Comparison of ENCODE assay signal across 14 cellular contexts in the genomic region with DNA sequence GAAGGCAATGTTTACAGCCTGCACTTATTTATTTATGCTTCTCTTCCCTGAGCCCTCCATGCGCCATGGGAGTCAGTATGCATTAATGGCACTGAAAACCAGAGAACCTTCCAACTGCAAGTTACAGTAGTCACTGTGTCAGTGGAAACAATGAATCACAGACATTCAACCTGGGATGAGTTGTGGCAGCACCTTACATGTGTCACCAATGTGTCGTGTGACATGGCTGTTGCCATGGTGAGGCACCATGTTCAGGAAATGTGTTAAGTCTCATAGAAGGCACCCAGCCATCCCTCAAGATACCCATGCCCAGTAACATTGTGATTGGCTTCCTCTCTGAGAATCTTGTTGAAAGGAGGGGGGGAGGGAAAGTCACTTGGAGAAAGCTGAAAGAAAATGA.
DNase-seq lines count a peak whose midpoint lies in the region; ATAC-seq and TF ChIP-seq lines count a peak whose summit lies in the region.
"Had no signal": no experiment of that assay in that cellular context is flagged by ENCODE, and none has a peak within 500 bp of the region (broad histone marks: within the 10 kb centered on the region; RNA-seq: fewer than 3 reads in every experiment).

No MANE protein-coding gene starts in this region.

- no peak for TF ChIP-seq POLR2A in esophagus squamous epithelium (IDR thresholded peaks at IDR 0.05)

- intact Hi-C loops in mucosa of descending colon (cut with DNase I, micrococcal nuclease) (no loop called here), esophagus squamous epithelium (cut with DNase I) (no loop called here)

- H3K9me3 ChIP-seq in mucosa of descending colon, result no peaks in the 10 kb centered on the region
- peaks cover 0 to 3% (median 0%) of the 10 kb centered on the region in 3 donors for H3K9me3 ChIP-seq in esophagus squamous epithelium
- H3K9me3 ChIP-seq: SJSA1, testis had no signal

- peaks cover 6% of the 10 kb centered on the region for H3K36me3 Mint-ChIP-seq in stimulated activated effector memory CD8-positive, alpha-beta T cell treated with anti-CD3 and anti-CD28 coated beads, Interleukin-12 subunit alpha, Interleukin-12 subunit beta, amount 100 ng/mL, for 72 hours
- H3K36me3 Mint-ChIP-seq in WTC11 (peaks cover 23% of the 10 kb centered on the region), mesothelial cell of epicardium (peaks cover 24% of the 10 kb centered on the region)

- H3K27me3 Mint-ChIP-seq in WTC11 (ENCODE audit: low read depth), result no peaks in the 10 kb centered on the region; the same call in 1 of the 2 replicates
- H3K27me3 Mint-ChIP-seq in mesothelial cell of epicardium (ENCODE audit: low read depth), result no peaks in the 10 kb centered on the region

- no peak overlapping the region for H3K4me3 ChIP-seq in mucosa of descending colon
- H3K4me3 ChIP-seq in esophagus squamous epithelium, result no peak overlapping the region
- H3K4me3 ChIP-seq: cardiac muscle cell, hepatocyte, SJSA1, testis had no signal

- DNase-seq in activated CD4-positive, CD25-positive, alpha-beta regulatory T cell treated with anti-CD3 and anti-CD28 coated beads, Interleukin-2, amount 50 U/mL, for 16 hours (ENCODE audit: low read depth, low spot score), result peak; percentile 44
- peak; percentile 58 for DNase-seq in activated T-helper 9 cell treated with anti-CD3 and anti-CD28 coated beads, Interleukin-2, amount 50 U/mL, for 16 hours (ENCODE audit: low read depth)
- no peak for DNase-seq in mucosa of descending colon
- peak in 1 of 2 donors; percentile 65 for DNase-seq in stimulated activated effector memory CD8-positive, alpha-beta T cell treated with anti-CD3 and anti-CD28 coated beads, Interleukin-12 subunit alpha, Interleukin-12 subunit beta, amount 100 ng/mL, for 72 hours (ENCODE audit: low spot score in 2 of 2)
- DNase-seq in GF-D8 (lab: John Stamatoyannopoulos, UW), result no peak
- no peak for DNase-seq in esophagus squamous epithelium (lab: John Stamatoyannopoulos, UW)
- no peak for DNase-seq in WTC11 (ENCODE audit: low spot score)
- no peak for DNase-seq in mesothelial cell of epicardium (ENCODE audit: low spot score in 2 of 2, unreplicated experiment in 2 of 2)
- DNase-seq: NCI-H146, nephron progenitor cell, testis had no signal

- H3K4me1 Mint-ChIP-seq in stimulated activated effector memory CD8-positive, alpha-beta T cell treated with anti-CD3 and anti-CD28 coated beads, Interleukin-12 subunit alpha, Interleukin-12 subunit beta, amount 100 ng/mL, for 72 hours, result peaks cover 23% of the 10 kb centered on the region
- peaks cover 32% of the 10 kb centered on the region for H3K4me1 Mint-ChIP-seq in WTC11
- H3K4me1 Mint-ChIP-seq in mesothelial cell of epicardium, result peaks cover 4% of the 10 kb centered on the region
- H3K4me1 Mint-ChIP-seq: nephron progenitor cell had no signal

- H3K27ac Mint-ChIP-seq in stimulated activated effector memory CD8-positive, alpha-beta T cell treated with anti-CD3 and anti-CD28 coated beads, Interleukin-12 subunit alpha, Interleukin-12 subunit beta, amount 100 ng/mL, for 72 hours, result peak overlapping the region; percentile 89
- H3K27ac Mint-ChIP-seq in WTC11 (no peak overlapping the region), mesothelial cell of epicardium (no peak overlapping the region)
- H3K27ac Mint-ChIP-seq: nephron progenitor cell had no signal

- 43 to 66% methylated on average over 2 of the region's 2 CpGs for WGBS in esophagus squamous epithelium, 2 donors

- H3K27ac ChIP-seq in esophagus squamous epithelium, result no peak overlapping the region
- H3K27ac ChIP-seq: cardiac muscle cell, hepatocyte, SJSA1, testis had no signal

- no peak overlapping the region for H3K4me3 Mint-ChIP-seq in stimulated activated effector memory CD8-positive, alpha-beta T cell treated with anti-CD3 and anti-CD28 coated beads, Interleukin-12 subunit alpha, Interleukin-12 subunit beta, amount 100 ng/mL, for 72 hours
- no peak overlapping the region for H3K4me3 Mint-ChIP-seq in WTC11
- H3K4me3 Mint-ChIP-seq in mesothelial cell of epicardium, result no peak overlapping the region
- H3K4me3 Mint-ChIP-seq: nephron progenitor cell had no signal

- TF ChIP-seq CTCF in mucosa of descending colon (IDR thresholded peaks at IDR 0.05) (no peak), esophagus squamous epithelium (IDR thresholded peaks at IDR 0.05) (no peak), WTC11 (IDR thresholded peaks at IDR 0.05) (no peak), mesothelial cell of epicardium (IDR thresholded peaks at IDR 0.05; ENCODE audit: unreplicated experiment) (no peak)

- H3K9me3 Mint-ChIP-seq in stimulated activated effector memory CD8-positive, alpha-beta T cell treated with anti-CD3 and anti-CD28 coated beads, Interleukin-12 subunit alpha, Interleukin-12 subunit beta, amount 100 ng/mL, for 72 hours, result no peaks in the 10 kb centered on the region
- H3K9me3 Mint-ChIP-seq in WTC11 (peaks cover 34% of the 10 kb centered on the region), mesothelial cell of epicardium (peaks cover 15% of the 10 kb centered on the region)

- CTCF ChIA-PET in WTC11 (lab: Charles Lee), result no interaction called here

- H3K27me3 ChIP-seq in esophagus squamous epithelium, result no peaks in the 10 kb centered on the region
- H3K27me3 ChIP-seq: cardiac muscle cell, hepatocyte, SJSA1, testis had no signal

- no peaks in the 10 kb centered on the region for H3K36me3 ChIP-seq in mucosa of descending colon (ENCODE audit: low read depth)
- no peaks in the 10 kb centered on the region for H3K36me3 ChIP-seq in esophagus squamous epithelium
- H3K36me3 ChIP-seq: cardiac muscle cell, SJSA1 had no signal

- H3K4me1 ChIP-seq in mucosa of descending colon (ENCODE audit: low read depth) (no peaks in the 10 kb centered on the region), esophagus squamous epithelium (peaks cover 0 to 21% (median 0%) of the 10 kb centered on the region in 3 donors)
- H3K4me1 ChIP-seq: SJSA1, testis had no signal

- POLR2A ChIA-PET in WTC11 (lab: Charles Lee), result no interaction called here

- ATAC-seq in mucosa of descending colon, result peak; percentile 35
- ATAC-seq in stimulated activated effector memory CD8-positive, alpha-beta T cell treated with anti-CD3 and anti-CD28 coated beads, Interleukin-12 subunit alpha, Interleukin-12 subunit beta, amount 100 ng/mL, for 72 hours, result peak; percentile 100
- ATAC-seq in WTC11, result no peak

TF ChIP-seq in WTC11, 78 proteins besides CTCF, POLR2A, EP300 and RAD21:
- TF ChIP-seq ESRRA (CRISPR knock-in tag; IDR thresholded peaks at IDR 0.05; ENCODE audit: borderline replicate concordance) (no peak), FOXP1 (CRISPR knock-in tag; IDR thresholded peaks at IDR 0.05; ENCODE audit: borderline replicate concordance) (no peak), TP53 (CRISPR knock-in tag; IDR thresholded peaks at IDR 0.05) (no peak)
- TF ChIP-seq, protein P1, sequence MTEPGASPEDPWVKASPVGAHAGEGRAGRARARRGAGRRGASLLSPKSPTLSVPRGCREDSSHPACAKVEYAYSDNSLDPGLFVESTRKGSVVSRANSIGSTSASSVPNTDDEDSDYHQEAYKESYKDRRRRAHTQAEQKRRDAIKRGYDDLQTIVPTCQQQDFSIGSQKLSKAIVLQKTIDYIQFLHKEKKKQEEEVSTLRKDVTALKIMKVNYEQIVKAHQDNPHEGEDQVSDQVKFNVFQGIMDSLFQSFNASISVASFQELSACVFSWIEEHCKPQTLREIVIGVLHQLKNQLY (CRISPR knock-in tag; IDR thresholded peaks at IDR 0.05), result no peak
- TF ChIP-seq, protein P2, sequence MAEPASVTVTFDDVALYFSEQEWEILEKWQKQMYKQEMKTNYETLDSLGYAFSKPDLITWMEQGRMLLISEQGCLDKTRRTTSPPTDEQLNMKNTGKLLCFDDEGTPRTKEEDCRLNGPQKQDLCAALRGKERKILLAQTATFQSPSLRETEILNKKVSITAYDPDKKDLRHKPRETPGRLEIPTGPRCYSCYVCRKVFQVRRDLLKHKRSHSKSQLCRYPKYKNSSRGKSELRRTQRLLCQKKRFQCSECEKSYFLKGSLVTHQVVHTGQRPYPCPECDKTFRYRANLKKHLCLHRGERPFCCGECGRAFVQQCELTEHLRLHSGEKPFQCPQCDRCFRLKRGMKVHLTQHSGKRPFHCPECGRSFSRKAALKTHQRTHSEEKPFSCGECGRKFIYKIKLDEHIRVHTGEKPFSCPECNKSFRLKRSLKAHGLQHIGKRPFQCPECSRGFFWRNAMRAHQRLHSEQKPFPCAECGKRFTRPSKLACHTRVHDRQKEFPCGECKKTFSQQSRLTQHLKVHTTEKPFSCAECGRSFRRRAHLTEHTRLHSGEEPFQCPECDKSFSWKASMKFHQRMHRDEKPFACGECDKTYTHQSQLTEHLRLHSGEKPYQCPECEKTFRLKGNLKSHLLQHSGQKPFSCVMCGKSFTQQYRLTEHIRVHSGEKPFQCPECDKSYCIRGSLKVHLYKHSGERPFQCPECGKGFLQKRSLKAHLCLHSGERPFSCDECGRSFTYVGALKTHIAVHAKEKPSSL (CRISPR knock-in tag; conservative IDR thresholded peaks at IDR 0.05), result no peak

Comparison
In these comparisons a context has a peak if more than half of its experiments do, and no peak if none do; other contexts are left out.
1. DNase-seq: peak in activated CD4-positive, CD25-positive, alpha-beta regulatory T cell treated with anti-CD3 and anti-CD28 coated beads, Interleukin-2, amount 50 U/mL, for 16 hours (single experiment) and activated T-helper 9 cell treated with anti-CD3 and anti-CD28 coated beads, Interleukin-2, amount 50 U/mL, for 16 hours (single experiment); none in mucosa of descending colon (0 of 3), GF-D8 (single experiment), esophagus squamous epithelium (single experiment), WTC11 (single experiment) and mesothelial cell of epicardium (0 of 2).